ENCODE assay signal across 10 cellular contexts in genomic region chr1:35226546-35226945, GRCh38.
"Had no signal": no experiment of that assay in that cellular context is flagged by ENCODE, and none has a peak within 500 bp of the region (broad histone marks: within the 10 kb centered on the region; RNA-seq: fewer than 3 reads in every experiment).

No MANE protein-coding gene starts in this region.

- ATAC-seq: GM23338, HCT116, HepG2 had no signal

- H3K9me3 ChIP-seq: HAP-1 had no signal

- H3K27ac ChIP-seq: HL-60, KMS-11 had no signal

- H3K4me3 ChIP-seq: GM23338, HAP-1 had no signal

- FAIRE-seq: HepG2 had no signal

- DNase-seq: H7, HFFc6, Karpas-422, KBM-7 had no signal

- H3K36me3 ChIP-seq: HAP-1 had no signal

- H3K4me2 ChIP-seq: GM23338, KMS-11 had no signal

- H3K9ac ChIP-seq: KMS-11 had no signal

- H2AFZ ChIP-seq: GM23338 had no signal
